Comparison of ENCODE assay signal across 13 cellular contexts in the genomic region with DNA sequence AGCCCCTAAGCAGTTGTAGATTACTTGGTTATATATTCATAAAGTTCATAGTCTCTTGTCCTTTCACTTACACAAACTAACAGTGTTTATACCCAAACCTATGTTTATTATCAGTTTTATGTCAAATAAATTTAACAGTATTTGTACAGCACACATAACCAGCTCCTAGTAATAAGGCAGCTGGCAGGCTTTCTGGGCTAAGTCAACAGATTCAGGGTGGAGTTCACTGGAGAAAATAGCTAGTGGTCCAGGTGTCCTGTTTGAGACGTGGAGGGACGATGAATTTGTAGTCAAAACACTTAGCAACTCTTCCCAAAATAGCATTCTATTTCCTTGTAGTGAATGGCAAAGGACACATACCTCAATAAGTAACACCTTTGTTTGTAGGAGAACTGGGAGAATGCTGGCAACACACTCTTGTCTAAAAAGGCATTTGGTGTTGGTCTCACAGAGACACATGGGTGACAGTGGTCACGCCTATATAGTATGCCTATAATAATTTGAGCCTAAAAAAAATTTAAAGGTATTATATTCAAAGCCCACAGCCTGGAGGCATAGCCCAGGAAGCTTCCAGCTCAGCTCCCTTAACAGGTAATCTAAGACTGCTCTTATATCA.
DNase-seq lines count a peak whose midpoint lies in the region; ATAC-seq and TF ChIP-seq lines count a peak whose summit lies in the region.
"Had no signal": no experiment of that assay in that cellular context is flagged by ENCODE, and none has a peak within 500 bp of the region (broad histone marks: within the 10 kb centered on the region; RNA-seq: fewer than 3 reads in every experiment).

No MANE protein-coding gene starts in this region.

- H3K4me3 ChIP-seq in gastroesophageal sphincter (no peak overlapping the region), suprapubic skin (no peak overlapping the region)

- H3K27me3 ChIP-seq in gastroesophageal sphincter (no peaks in the 10 kb centered on the region), suprapubic skin (no peaks in the 10 kb centered on the region)

- peaks cover 0 to 11% of the 10 kb centered on the region in 2 donors for H3K36me3 ChIP-seq in gastroesophageal sphincter
- H3K36me3 ChIP-seq in suprapubic skin: no peaks in the 10 kb centered on the region

- TF ChIP-seq POLR2A in gastroesophageal sphincter (IDR thresholded peaks at IDR 0.05) (no peak), suprapubic skin (IDR thresholded peaks at IDR 0.05) (no peak)

- DNase-seq in NCI-H526 treated with DMSO at 0.1 percent for 48 hours (lab: John Stamatoyannopoulos, UW) (peak; percentile 13), NCI-H526 (lab: John Stamatoyannopoulos, UW) (no peak), NCI-H2081 (lab: John Stamatoyannopoulos, UW) (peak; percentile 75 to 95), suprapubic skin (ENCODE audit: low spot score in 2 of 2) (no peak)
- no peak for DNase-seq in activated CD8-positive, alpha-beta memory T cell treated with anti-CD3 and anti-CD28 coated beads, Interleukin-2, amount 50 U/mL, for 4 hours
- no peak for DNase-seq in activated naive CD4-positive, alpha-beta T cell treated with anti-CD3 and anti-CD28 coated beads, Interleukin-2, amount 50 U/mL, for 16 hours
- DNase-seq: activated naive CD8-positive, alpha-beta T cell treated with anti-CD3 and anti-CD28 coated beads, Interleukin-2, amount 10 ng/mL, durations not matched to agents 7 days and 5 days; CD4-positive, alpha-beta memory T cell; GF-D8; islet precursor cell had no signal

- TF ChIP-seq EP300 in gastroesophageal sphincter (IDR thresholded peaks at IDR 0.05) (no peak), suprapubic skin (IDR thresholded peaks at IDR 0.05) (no peak)

- H3K27ac ChIP-seq in gastroesophageal sphincter (peak overlapping the region in 3 of 4 donors; percentile 28 to 45 (median 29)), suprapubic skin (peak overlapping the region; percentile 27)

- no peak for TF ChIP-seq CTCF in gastroesophageal sphincter (IDR thresholded peaks at IDR 0.05)
- TF ChIP-seq CTCF in suprapubic skin (IDR thresholded peaks at IDR 0.05): no peak

- no peaks in the 10 kb centered on the region for H3K9me3 ChIP-seq in gastroesophageal sphincter
- H3K9me3 ChIP-seq in suprapubic skin: no peaks in the 10 kb centered on the region

- H3K4me1 ChIP-seq in gastroesophageal sphincter (peaks cover 0 to 7% (median 0%) of the 10 kb centered on the region in 3 donors), suprapubic skin (peaks cover 30% of the 10 kb centered on the region)

- WGBS in gastroesophageal sphincter (ENCODE audit: low coverage in 1 of 2), 2 donors: 41 to 73% methylated on average over 3 of the region's 3 CpGs
- WGBS in suprapubic skin: 56% methylated on average over 3 of the region's 3 CpGs

- ATAC-seq in gastroesophageal sphincter (no peak), HG03135 (IDR thresholded peaks at IDR 0.05; ENCODE audit: unreplicated experiment) (no peak)
- ATAC-seq: Panc1 had no signal

Comparison
In these comparisons a context has a peak if more than half of its experiments do, and no peak if none do; other contexts are left out.
1. DNase-seq: peak in NCI-H526 treated with DMSO at 0.1 percent for 48 hours (single experiment) and NCI-H2081 (2 of 2); none in NCI-H526 (0 of 2), suprapubic skin (0 of 2), activated CD8-positive, alpha-beta memory T cell treated with anti-CD3 and anti-CD28 coated beads, Interleukin-2, amount 50 U/mL, for 4 hours (single experiment) and activated naive CD4-positive, alpha-beta T cell treated with anti-CD3 and anti-CD28 coated beads, Interleukin-2, amount 50 U/mL, for 16 hours (single experiment).